Comparison of ENCODE assay signal across 8 cellular contexts in the genomic region with DNA sequence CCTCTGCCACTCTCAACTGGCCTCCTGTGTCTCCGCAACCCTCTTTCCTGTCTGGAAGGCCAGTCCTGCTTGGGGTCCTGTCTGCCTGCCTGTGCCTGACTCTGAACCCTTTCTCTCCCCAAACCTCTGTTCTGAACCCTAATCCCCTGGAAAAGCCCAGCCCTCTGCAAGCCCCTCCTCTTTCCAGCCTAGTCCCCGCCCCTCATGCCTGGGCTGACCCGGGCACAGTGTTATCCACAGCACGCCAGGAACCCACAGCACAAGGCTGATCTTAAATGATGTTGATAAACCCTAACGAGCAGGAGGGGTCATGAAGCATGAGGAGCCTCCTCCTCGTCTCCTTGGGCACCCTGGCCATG. TPM values are rescaled to one million over a fixed set of nuclear protein-coding genes. Genes with fewer than 3 reads are reported as not detected.
DNase-seq lines count a peak whose midpoint lies in the region; ATAC-seq and TF ChIP-seq lines count a peak whose summit lies in the region.

A gene (minus strand): TSS at position 115 of the 359 bp plus-strand sequence. CDS start 153 bp downstream, outside the sequence.

- H3K36me3 Mint-ChIP-seq in activated CD8-positive, alpha-beta T cell treated with anti-CD3 and anti-CD28 coated beads for 36 hours (ENCODE audit: low read depth), result peaks cover 4% of the 10 kb centered on the region
- peaks cover 1% of the 10 kb centered on the region for H3K36me3 Mint-ChIP-seq in activated naive CD4-positive, alpha-beta T cell treated with anti-CD3 and anti-CD28 coated beads for 36 hours (ENCODE audit: low read depth)

- TF ChIP-seq CTCF in activated CD8-positive, alpha-beta T cell treated with anti-CD3 and anti-CD28 coated beads for 36 hours (IDR thresholded peaks at IDR 0.05), result no peak
- TF ChIP-seq CTCF in psoas muscle (IDR thresholded peaks at IDR 0.05), result no peak

- DNase-seq in Daoy (ENCODE audit: low read depth), result peak; percentile 65
- no peak for DNase-seq in activated CD8-positive, alpha-beta T cell treated with anti-CD3 and anti-CD28 coated beads for 36 hours
- DNase-seq in Right ventricle myocardium superior, result peak; percentile 64
- DNase-seq in psoas muscle, result peak in 1 of 2 donors; percentile 73
- no peak for DNase-seq in T-helper 9 cell
- DNase-seq in activated naive CD4-positive, alpha-beta T cell treated with anti-CD3 and anti-CD28 coated beads for 36 hours, result no peak

- POLR2A ChIA-PET in activated CD8-positive, alpha-beta T cell treated with anti-CD3 and anti-CD28 coated beads for 36 hours (lab: Charles Lee), result no interaction called here

- H3K27ac ChIP-seq in psoas muscle, result peak within 1 kb of the TSS; percentile 79

- 33 to 46% (median 33%) methylated on average over 6 of the region's 6 CpGs for WGBS in psoas muscle, 3 donors

- peak within 1 kb of the TSS; percentile 16 for H3K4me3 Mint-ChIP-seq in activated CD8-positive, alpha-beta T cell treated with anti-CD3 and anti-CD28 coated beads for 36 hours
- no peak within 1 kb of the TSS for H3K4me3 Mint-ChIP-seq in activated naive CD4-positive, alpha-beta T cell treated with anti-CD3 and anti-CD28 coated beads for 36 hours

- H3K9me3 ChIP-seq in psoas muscle, result no peaks in the 10 kb centered on the region

- H3K36me3 ChIP-seq in psoas muscle (ENCODE audit: insufficient read depth in 1 of 2, low read depth in 1 of 2), result peaks cover 4 to 29% of the 10 kb centered on the region in 2 donors

- no peaks in the 10 kb centered on the region for H3K27me3 ChIP-seq in psoas muscle (ENCODE audit: insufficient read depth in 3 of 3, low read length in 2 of 3)

- peaks cover 2% of the 10 kb centered on the region for H3K9me3 Mint-ChIP-seq in activated CD8-positive, alpha-beta T cell treated with anti-CD3 and anti-CD28 coated beads for 36 hours
- H3K9me3 Mint-ChIP-seq in activated naive CD4-positive, alpha-beta T cell treated with anti-CD3 and anti-CD28 coated beads for 36 hours, result peaks cover 2% of the 10 kb centered on the region

- H3K4me1 ChIP-seq in psoas muscle, result peaks cover 65% of the 10 kb centered on the region

- no peak within 1 kb of the TSS for H3K27ac Mint-ChIP-seq in activated CD8-positive, alpha-beta T cell treated with anti-CD3 and anti-CD28 coated beads for 36 hours
- H3K27ac Mint-ChIP-seq in activated naive CD4-positive, alpha-beta T cell treated with anti-CD3 and anti-CD28 coated beads for 36 hours, result no peak within 1 kb of the TSS

- H3K4me1 Mint-ChIP-seq in activated CD8-positive, alpha-beta T cell treated with anti-CD3 and anti-CD28 coated beads for 36 hours (ENCODE audit: low read depth), result peaks cover 23% of the 10 kb centered on the region
- H3K4me1 Mint-ChIP-seq in activated naive CD4-positive, alpha-beta T cell treated with anti-CD3 and anti-CD28 coated beads for 36 hours (ENCODE audit: low read depth), result peaks cover 21% of the 10 kb centered on the region

- CTCF ChIA-PET in activated CD8-positive, alpha-beta T cell treated with anti-CD3 and anti-CD28 coated beads for 36 hours (lab: Charles Lee), result interaction anchor here (0.9 kb wide), 1 partner anchor 56 kb away, joined by 3 read pairs; no protein-coding TSS in a partner anchor
- CTCF ChIA-PET in activated naive CD4-positive, alpha-beta T cell treated with anti-CD3 and anti-CD28 coated beads for 36 hours (lab: Charles Lee), result no interaction called here

- no peak for ATAC-seq in activated CD8-positive, alpha-beta T cell treated with anti-CD3 and anti-CD28 coated beads for 36 hours
- ATAC-seq in Right ventricle myocardium superior (ENCODE audit: poor library complexity), result peak; percentile 31
- peak in 1 of 4 donors; percentile 9 for ATAC-seq in psoas muscle
- no peak for ATAC-seq in HG03439 (IDR thresholded peaks at IDR 0.05; ENCODE audit: unreplicated experiment)
- ATAC-seq in HG03342 (IDR thresholded peaks at IDR 0.05; ENCODE audit: unreplicated experiment), result no peak

- H3K4me3 ChIP-seq in psoas muscle, result peak within 1 kb of the TSS; percentile 67

- intact Hi-C loops in activated CD8-positive, alpha-beta T cell treated with anti-CD3 and anti-CD28 coated beads for 36 hours (cut with micrococcal nuclease), result no loop called here
- intact Hi-C loops in Right ventricle myocardium superior (cut with DNase I) (no loop called here), psoas muscle (cut with DNase I) (loop anchor here in 1 of 2 donors (2.0 kb wide), 1 partner anchor 82 kb away; no protein-coding TSS in a partner anchor)
- intact Hi-C loops in activated naive CD4-positive, alpha-beta T cell treated with anti-CD3 and anti-CD28 coated beads for 36 hours (cut with micrococcal nuclease), result loop anchor here (10.0 kb wide), 1 partner anchor 56 kb away; a partner anchor contains a TSS

- H3K27me3 Mint-ChIP-seq in activated CD8-positive, alpha-beta T cell treated with anti-CD3 and anti-CD28 coated beads for 36 hours, result peaks cover 15% of the 10 kb centered on the region
- peaks cover 13% of the 10 kb centered on the region for H3K27me3 Mint-ChIP-seq in activated naive CD4-positive, alpha-beta T cell treated with anti-CD3 and anti-CD28 coated beads for 36 hours (ENCODE audit: low read depth)

RNA-seq across cellular contexts. Expression of the gene that starts here (rescaled TPM):
- total RNA-seq in Daoy (2014; rRNA removed; shearing (Covaris generic)), result 0.09 and 0.11 TPM in 2 replicates
- total RNA-seq in activated CD8-positive, alpha-beta T cell treated with anti-CD3 and anti-CD28 coated beads for 36 hours, result under 1 TPM; 0.07 to 0.31 TPM
- total RNA-seq in Right ventricle myocardium superior (1.1 TPM), psoas muscle (1 to 10 TPM; 1.6 to 6.1 (median 2.7) TPM)
- polyA plus RNA-seq in psoas muscle, result 1 to 10 TPM in 1 of 3 donors, under 1 TPM in 2; 0.70 to 1.2 (median 0.83) TPM
- under 1 TPM; 0.22 to 0.31 TPM for total RNA-seq in activated naive CD4-positive, alpha-beta T cell treated with anti-CD3 and anti-CD28 coated beads for 36 hours

Comparison
In these comparisons a context has a peak if more than half of its experiments do, and no peak if none do; other contexts are left out.
1. Peak in DNase-seq in Daoy; RNA of the gene not detected or under 1 TPM.